1 cellular context compared by ENCODE assay signal in the genomic region with DNA sequence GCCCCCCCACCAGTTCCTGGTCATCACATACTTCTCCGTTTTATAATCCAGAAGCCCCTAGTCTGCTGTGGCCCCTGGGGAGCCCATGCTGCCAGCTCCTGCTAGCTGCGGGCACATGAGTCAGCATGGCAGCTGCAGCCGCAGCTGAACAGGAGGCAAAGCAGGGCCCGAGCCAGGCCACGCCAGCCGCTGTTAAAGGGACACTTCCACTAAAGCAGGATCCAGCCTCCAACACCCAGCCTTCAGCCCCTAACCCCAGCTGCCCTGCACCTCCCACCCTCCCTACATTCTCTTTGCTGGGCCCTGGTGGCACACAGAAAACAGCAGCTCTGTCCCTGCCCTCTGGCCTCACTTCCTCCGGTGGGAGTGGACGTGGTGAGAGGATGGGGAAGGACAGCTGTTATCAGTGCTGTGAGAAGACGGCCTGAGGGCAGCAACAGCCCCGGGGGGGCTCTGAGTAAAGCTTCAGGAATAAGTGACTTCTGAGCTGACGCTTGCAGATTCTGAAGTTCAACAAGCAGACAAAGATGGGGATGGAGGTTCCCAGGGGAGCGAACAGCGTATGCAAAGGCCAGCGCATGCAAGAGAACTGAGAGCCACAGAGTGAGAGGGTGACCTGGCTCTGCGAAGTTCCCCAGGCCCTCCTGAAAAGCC.
TF ChIP-seq lines count a peak whose summit lies in the region.

No MANE protein-coding gene starts in this region.

TF ChIP-seq in H1, 55 proteins besides CTCF, POLR2A, EP300 and RAD21:
- TF ChIP-seq, protein P1, sequence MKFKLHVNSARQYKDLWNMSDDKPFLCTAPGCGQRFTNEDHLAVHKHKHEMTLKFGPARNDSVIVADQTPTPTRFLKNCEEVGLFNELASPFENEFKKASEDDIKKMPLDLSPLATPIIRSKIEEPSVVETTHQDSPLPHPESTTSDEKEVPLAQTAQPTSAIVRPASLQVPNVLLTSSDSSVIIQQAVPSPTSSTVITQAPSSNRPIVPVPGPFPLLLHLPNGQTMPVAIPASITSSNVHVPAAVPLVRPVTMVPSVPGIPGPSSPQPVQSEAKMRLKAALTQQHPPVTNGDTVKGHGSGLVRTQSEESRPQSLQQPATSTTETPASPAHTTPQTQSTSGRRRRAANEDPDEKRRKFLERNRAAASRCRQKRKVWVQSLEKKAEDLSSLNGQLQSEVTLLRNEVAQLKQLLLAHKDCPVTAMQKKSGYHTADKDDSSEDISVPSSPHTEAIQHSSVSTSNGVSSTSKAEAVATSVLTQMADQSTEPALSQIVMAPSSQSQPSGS (IDR thresholded peaks at IDR 0.05; ENCODE audit: low read length), result no peak
- no peak for TF ChIP-seq TCF12 (IDR thresholded peaks at IDR 0.05; ENCODE audit: low read depth, low read length)
- no peak for TF ChIP-seq MAFK (IDR thresholded peaks at IDR 0.05; ENCODE audit: low read depth, low read length)
- TF ChIP-seq, protein P2, sequence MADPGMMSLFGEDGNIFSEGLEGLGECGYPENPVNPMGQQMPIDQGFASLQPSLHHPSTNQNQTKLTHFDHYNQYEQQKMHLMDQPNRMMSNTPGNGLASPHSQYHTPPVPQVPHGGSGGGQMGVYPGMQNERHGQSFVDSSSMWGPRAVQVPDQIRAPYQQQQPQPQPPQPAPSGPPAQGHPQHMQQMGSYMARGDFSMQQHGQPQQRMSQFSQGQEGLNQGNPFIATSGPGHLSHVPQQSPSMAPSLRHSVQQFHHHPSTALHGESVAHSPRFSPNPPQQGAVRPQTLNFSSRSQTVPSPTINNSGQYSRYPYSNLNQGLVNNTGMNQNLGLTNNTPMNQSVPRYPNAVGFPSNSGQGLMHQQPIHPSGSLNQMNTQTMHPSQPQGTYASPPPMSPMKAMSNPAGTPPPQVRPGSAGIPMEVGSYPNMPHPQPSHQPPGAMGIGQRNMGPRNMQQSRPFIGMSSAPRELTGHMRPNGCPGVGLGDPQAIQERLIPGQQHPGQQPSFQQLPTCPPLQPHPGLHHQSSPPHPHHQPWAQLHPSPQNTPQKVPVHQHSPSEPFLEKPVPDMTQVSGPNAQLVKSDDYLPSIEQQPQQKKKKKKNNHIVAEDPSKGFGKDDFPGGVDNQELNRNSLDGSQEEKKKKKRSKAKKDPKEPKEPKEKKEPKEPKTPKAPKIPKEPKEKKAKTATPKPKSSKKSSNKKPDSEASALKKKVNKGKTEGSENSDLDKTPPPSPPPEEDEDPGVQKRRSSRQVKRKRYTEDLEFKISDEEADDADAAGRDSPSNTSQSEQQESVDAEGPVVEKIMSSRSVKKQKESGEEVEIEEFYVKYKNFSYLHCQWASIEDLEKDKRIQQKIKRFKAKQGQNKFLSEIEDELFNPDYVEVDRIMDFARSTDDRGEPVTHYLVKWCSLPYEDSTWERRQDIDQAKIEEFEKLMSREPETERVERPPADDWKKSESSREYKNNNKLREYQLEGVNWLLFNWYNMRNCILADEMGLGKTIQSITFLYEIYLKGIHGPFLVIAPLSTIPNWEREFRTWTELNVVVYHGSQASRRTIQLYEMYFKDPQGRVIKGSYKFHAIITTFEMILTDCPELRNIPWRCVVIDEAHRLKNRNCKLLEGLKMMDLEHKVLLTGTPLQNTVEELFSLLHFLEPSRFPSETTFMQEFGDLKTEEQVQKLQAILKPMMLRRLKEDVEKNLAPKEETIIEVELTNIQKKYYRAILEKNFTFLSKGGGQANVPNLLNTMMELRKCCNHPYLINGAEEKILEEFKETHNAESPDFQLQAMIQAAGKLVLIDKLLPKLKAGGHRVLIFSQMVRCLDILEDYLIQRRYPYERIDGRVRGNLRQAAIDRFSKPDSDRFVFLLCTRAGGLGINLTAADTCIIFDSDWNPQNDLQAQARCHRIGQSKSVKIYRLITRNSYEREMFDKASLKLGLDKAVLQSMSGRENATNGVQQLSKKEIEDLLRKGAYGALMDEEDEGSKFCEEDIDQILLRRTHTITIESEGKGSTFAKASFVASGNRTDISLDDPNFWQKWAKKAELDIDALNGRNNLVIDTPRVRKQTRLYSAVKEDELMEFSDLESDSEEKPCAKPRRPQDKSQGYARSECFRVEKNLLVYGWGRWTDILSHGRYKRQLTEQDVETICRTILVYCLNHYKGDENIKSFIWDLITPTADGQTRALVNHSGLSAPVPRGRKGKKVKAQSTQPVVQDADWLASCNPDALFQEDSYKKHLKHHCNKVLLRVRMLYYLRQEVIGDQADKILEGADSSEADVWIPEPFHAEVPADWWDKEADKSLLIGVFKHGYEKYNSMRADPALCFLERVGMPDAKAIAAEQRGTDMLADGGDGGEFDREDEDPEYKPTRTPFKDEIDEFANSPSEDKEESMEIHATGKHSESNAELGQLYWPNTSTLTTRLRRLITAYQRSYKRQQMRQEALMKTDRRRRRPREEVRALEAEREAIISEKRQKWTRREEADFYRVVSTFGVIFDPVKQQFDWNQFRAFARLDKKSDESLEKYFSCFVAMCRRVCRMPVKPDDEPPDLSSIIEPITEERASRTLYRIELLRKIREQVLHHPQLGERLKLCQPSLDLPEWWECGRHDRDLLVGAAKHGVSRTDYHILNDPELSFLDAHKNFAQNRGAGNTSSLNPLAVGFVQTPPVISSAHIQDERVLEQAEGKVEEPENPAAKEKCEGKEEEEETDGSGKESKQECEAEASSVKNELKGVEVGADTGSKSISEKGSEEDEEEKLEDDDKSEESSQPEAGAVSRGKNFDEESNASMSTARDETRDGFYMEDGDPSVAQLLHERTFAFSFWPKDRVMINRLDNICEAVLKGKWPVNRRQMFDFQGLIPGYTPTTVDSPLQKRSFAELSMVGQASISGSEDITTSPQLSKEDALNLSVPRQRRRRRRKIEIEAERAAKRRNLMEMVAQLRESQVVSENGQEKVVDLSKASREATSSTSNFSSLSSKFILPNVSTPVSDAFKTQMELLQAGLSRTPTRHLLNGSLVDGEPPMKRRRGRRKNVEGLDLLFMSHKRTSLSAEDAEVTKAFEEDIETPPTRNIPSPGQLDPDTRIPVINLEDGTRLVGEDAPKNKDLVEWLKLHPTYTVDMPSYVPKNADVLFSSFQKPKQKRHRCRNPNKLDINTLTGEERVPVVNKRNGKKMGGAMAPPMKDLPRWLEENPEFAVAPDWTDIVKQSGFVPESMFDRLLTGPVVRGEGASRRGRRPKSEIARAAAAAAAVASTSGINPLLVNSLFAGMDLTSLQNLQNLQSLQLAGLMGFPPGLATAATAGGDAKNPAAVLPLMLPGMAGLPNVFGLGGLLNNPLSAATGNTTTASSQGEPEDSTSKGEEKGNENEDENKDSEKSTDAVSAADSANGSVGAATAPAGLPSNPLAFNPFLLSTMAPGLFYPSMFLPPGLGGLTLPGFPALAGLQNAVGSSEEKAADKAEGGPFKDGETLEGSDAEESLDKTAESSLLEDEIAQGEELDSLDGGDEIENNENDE (IDR thresholded peaks at IDR 0.05; ENCODE audit: insufficient replicate concordance, low read length), result no peak
- TF ChIP-seq EZH2 (IDR thresholded peaks at IDR 0.05; ENCODE audit: low read depth, low read length, severe bottlenecking), result no peak
- no peak for TF ChIP-seq CHD1 (IDR thresholded peaks at IDR 0.05; ENCODE audit: low read depth, low read length)
- TF ChIP-seq CBX5 (IDR thresholded peaks at IDR 0.05; ENCODE audit: low read depth, low read length), result no peak
- no peak for TF ChIP-seq SUZ12 (IDR thresholded peaks at IDR 0.05; ENCODE audit: low read length)
- no peak for TF ChIP-seq CTBP2 (IDR thresholded peaks at IDR 0.05; ENCODE audit: borderline replicate concordance, insufficient read depth, insufficient read length, low read length)
- TF ChIP-seq JUN (IDR thresholded peaks at IDR 0.05; ENCODE audit: low read depth, low read length), result no peak
- no peak for TF ChIP-seq BCL11A (IDR thresholded peaks at IDR 0.05; ENCODE audit: low read depth in 2 of 2, low read length in 2 of 2)
- TF ChIP-seq RXRA (IDR thresholded peaks at IDR 0.05; ENCODE audit: insufficient read depth, low read depth, low read length), result no peak
- TF ChIP-seq SRF (IDR thresholded peaks at IDR 0.05; ENCODE audit: low read depth, low read length), result no peak
